1 cellular context compared by ENCODE assay signal in genomic region chr6:7909323-7910276, GRCh38.
TF ChIP-seq lines count a peak whose summit lies in the region.

No MANE protein-coding gene starts in this region.

TF ChIP-seq in HepG2, 621 proteins besides CTCF, POLR2A, EP300 and RAD21 (continued from another document and continues in another):
- TF ChIP-seq FOXO1 (CRISPR knock-in tag; IDR thresholded peaks at IDR 0.05) = peak; percentile 48; the same call in 1 of the 2 replicates
- TF ChIP-seq ZBTB2 (CRISPR knock-in tag; IDR thresholded peaks at IDR 0.05; ENCODE audit: low read depth) = peak; percentile 86
- TF ChIP-seq, protein P1, sequence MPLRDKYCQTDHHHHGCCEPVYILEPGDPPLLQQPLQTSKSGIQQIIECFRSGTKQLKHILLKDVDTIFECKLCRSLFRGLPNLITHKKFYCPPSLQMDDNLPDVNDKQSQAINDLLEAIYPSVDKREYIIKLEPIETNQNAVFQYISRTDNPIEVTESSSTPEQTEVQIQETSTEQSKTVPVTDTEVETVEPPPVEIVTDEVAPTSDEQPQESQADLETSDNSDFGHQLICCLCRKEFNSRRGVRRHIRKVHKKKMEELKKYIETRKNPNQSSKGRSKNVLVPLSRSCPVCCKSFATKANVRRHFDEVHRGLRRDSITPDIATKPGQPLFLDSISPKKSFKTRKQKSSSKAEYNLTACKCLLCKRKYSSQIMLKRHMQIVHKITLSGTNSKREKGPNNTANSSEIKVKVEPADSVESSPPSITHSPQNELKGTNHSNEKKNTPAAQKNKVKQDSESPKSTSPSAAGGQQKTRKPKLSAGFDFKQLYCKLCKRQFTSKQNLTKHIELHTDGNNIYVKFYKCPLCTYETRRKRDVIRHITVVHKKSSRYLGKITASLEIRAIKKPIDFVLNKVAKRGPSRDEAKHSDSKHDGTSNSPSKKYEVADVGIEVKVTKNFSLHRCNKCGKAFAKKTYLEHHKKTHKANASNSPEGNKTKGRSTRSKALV (CRISPR knock-in tag; IDR thresholded peaks at IDR 0.05) = peak; percentile 73; the same call in 1 of the 2 replicates
- TF ChIP-seq ZNF430 (CRISPR knock-in tag; IDR thresholded peaks at IDR 0.05) = peak; percentile 82
- TF ChIP-seq, protein P2, sequence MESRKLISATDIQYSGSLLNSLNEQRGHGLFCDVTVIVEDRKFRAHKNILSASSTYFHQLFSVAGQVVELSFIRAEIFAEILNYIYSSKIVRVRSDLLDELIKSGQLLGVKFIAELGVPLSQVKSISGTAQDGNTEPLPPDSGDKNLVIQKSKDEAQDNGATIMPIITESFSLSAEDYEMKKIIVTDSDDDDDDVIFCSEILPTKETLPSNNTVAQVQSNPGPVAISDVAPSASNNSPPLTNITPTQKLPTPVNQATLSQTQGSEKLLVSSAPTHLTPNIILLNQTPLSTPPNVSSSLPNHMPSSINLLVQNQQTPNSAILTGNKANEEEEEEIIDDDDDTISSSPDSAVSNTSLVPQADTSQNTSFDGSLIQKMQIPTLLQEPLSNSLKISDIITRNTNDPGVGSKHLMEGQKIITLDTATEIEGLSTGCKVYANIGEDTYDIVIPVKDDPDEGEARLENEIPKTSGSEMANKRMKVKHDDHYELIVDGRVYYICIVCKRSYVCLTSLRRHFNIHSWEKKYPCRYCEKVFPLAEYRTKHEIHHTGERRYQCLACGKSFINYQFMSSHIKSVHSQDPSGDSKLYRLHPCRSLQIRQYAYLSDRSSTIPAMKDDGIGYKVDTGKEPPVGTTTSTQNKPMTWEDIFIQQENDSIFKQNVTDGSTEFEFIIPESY (CRISPR knock-in tag; IDR thresholded peaks at IDR 0.05) = peak; percentile 35; the same call in 1 of the 2 replicates
- TF ChIP-seq ZKSCAN1 (IDR thresholded peaks at IDR 0.05; ENCODE audit: low read length) = no peak
- TF ChIP-seq KAT8 (CRISPR knock-in tag; IDR thresholded peaks at IDR 0.05) = peak; percentile 73
- peak; percentile 75; the same call in 1 of the 2 replicates for TF ChIP-seq JUND (CRISPR knock-in tag; IDR thresholded peaks at IDR 0.05)
- TF ChIP-seq ZNF569 (CRISPR knock-in tag; IDR thresholded peaks at IDR 0.05; ENCODE audit: borderline replicate concordance) = no peak
- TF ChIP-seq ZUFSP (CRISPR knock-in tag; IDR thresholded peaks at IDR 0.05; ENCODE audit: borderline replicate concordance) = no peak
- TF ChIP-seq TBX3 (IDR thresholded peaks at IDR 0.05; ENCODE audit: borderline replicate concordance) = no peak; the same call in 1 of the 2 replicates
- TF ChIP-seq ZSCAN29 (CRISPR knock-in tag; conservative IDR thresholded peaks at IDR 0.05) = peak; percentile 77; the same call in 1 of the 2 replicates
- TF ChIP-seq NKX3-1 (CRISPR knock-in tag; IDR thresholded peaks at IDR 0.05) = peak; percentile 77; the same call in 1 of the 2 replicates
- TF ChIP-seq GATAD1 (CRISPR knock-in tag; IDR thresholded peaks at IDR 0.05) = peak; percentile 75
- TF ChIP-seq, protein P3, sequence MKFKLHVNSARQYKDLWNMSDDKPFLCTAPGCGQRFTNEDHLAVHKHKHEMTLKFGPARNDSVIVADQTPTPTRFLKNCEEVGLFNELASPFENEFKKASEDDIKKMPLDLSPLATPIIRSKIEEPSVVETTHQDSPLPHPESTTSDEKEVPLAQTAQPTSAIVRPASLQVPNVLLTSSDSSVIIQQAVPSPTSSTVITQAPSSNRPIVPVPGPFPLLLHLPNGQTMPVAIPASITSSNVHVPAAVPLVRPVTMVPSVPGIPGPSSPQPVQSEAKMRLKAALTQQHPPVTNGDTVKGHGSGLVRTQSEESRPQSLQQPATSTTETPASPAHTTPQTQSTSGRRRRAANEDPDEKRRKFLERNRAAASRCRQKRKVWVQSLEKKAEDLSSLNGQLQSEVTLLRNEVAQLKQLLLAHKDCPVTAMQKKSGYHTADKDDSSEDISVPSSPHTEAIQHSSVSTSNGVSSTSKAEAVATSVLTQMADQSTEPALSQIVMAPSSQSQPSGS (CRISPR knock-in tag; IDR thresholded peaks at IDR 0.05) = peak; percentile 47; the same call in 1 of the 2 replicates
- TF ChIP-seq, protein P4, sequence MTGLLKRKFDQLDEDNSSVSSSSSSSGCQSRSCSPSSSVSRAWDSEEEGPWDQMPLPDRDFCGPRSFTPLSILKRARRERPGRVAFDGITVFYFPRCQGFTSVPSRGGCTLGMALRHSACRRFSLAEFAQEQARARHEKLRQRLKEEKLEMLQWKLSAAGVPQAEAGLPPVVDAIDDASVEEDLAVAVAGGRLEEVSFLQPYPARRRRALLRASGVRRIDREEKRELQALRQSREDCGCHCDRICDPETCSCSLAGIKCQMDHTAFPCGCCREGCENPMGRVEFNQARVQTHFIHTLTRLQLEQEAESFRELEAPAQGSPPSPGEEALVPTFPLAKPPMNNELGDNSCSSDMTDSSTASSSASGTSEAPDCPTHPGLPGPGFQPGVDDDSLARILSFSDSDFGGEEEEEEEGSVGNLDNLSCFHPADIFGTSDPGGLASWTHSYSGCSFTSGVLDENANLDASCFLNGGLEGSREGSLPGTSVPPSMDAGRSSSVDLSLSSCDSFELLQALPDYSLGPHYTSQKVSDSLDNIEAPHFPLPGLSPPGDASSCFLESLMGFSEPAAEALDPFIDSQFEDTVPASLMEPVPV (CRISPR knock-in tag; IDR thresholded peaks at IDR 0.05) = peak; percentile 92; the same call in 1 of the 2 replicates
- peak; percentile 57; the same call in 1 of the 2 replicates for TF ChIP-seq ZNF770 (CRISPR knock-in tag; IDR thresholded peaks at IDR 0.05)
- TF ChIP-seq SOX5 (CRISPR knock-in tag; IDR thresholded peaks at IDR 0.05; ENCODE audit: borderline replicate concordance) = peak; percentile 69
- TF ChIP-seq SMAD3 (CRISPR knock-in tag; IDR thresholded peaks at IDR 0.05) = peak; percentile 18; the same call in 1 of the 2 replicates
- TF ChIP-seq KLF16 (CRISPR knock-in tag; IDR thresholded peaks at IDR 0.05) = peak; percentile 79 to 86; a peak in 3 of 4 replicates
- TF ChIP-seq NR2C2 (CRISPR knock-in tag; IDR thresholded peaks at IDR 0.05; ENCODE audit: borderline replicate concordance) = no peak
- no peak for TF ChIP-seq CC2D1A (CRISPR knock-in tag; IDR thresholded peaks at IDR 0.05)
- TF ChIP-seq BORCS8-MEF2B (CRISPR knock-in tag; IDR thresholded peaks at IDR 0.05) = peak; percentile 85; the same call in 1 of the 2 replicates
- TF ChIP-seq ZNF207 (IDR thresholded peaks at IDR 0.05; ENCODE audit: borderline replicate concordance) = no peak
- peak; percentile 91 for TF ChIP-seq ZNF33B (CRISPR knock-in tag; IDR thresholded peaks at IDR 0.05)
- peak; percentile 91; the same call in 1 of the 2 replicates for TF ChIP-seq DZIP1 (CRISPR knock-in tag; IDR thresholded peaks at IDR 0.05)
- peak; percentile 74 for TF ChIP-seq SP5 (CRISPR knock-in tag; IDR thresholded peaks at IDR 0.05; ENCODE audit: borderline replicate concordance, low read depth)
- TF ChIP-seq PAX8 (CRISPR knock-in tag; IDR thresholded peaks at IDR 0.05; ENCODE audit: borderline replicate concordance) = peak; percentile 76; the same call in 1 of the 2 replicates
- TF ChIP-seq ZFP62 (CRISPR knock-in tag; IDR thresholded peaks at IDR 0.05) = no peak
- 0 out of 2 replicates have a peak, but pooled peaks have one; percentile 19 for TF ChIP-seq CHD2 (IDR thresholded peaks at IDR 0.05; ENCODE audit: low read depth, low read length)
- peak; percentile 43; the same call in 1 of the 2 replicates for TF ChIP-seq ELF1 (CRISPR knock-in tag; IDR thresholded peaks at IDR 0.05)
- TF ChIP-seq THRA (CRISPR knock-in tag; IDR thresholded peaks at IDR 0.05; ENCODE audit: borderline replicate concordance) = peak; percentile 55
- TF ChIP-seq DMTF1 (CRISPR knock-in tag; IDR thresholded peaks at IDR 0.05) = peak; percentile 67; the same call in 1 of the 2 replicates
- TF ChIP-seq ZNF775 (CRISPR knock-in tag; IDR thresholded peaks at IDR 0.05; ENCODE audit: borderline replicate concordance) = no peak; the same call in 1 of the 2 replicates
- peak; percentile 99 for TF ChIP-seq YEATS4 (CRISPR knock-in tag; IDR thresholded peaks at IDR 0.05; ENCODE audit: borderline replicate concordance)
- TF ChIP-seq HMG20B (CRISPR knock-in tag; conservative IDR thresholded peaks at IDR 0.05) = peak; percentile 42; the same call in 1 of the 2 replicates
- TF ChIP-seq SIN3A (IDR thresholded peaks at IDR 0.05; ENCODE audit: borderline replicate concordance, low read depth, low read length) = peak; percentile 59; the same call in 1 of the 2 replicates
- peak; percentile 86; the same call in 1 of the 2 replicates for TF ChIP-seq KLF15 (CRISPR knock-in tag; IDR thresholded peaks at IDR 0.05; ENCODE audit: borderline replicate concordance)
- TF ChIP-seq ZNF607 (CRISPR knock-in tag; IDR thresholded peaks at IDR 0.05; ENCODE audit: borderline replicate concordance) = peak; percentile 97
- TF ChIP-seq ZNF543 (CRISPR knock-in tag; IDR thresholded peaks at IDR 0.05) = peak; percentile 91
- no peak; the same call in 1 of the 2 replicates for TF ChIP-seq FOSL1 (CRISPR knock-in tag; IDR thresholded peaks at IDR 0.05; ENCODE audit: borderline replicate concordance)
